In genomic region chr19:2255112-2255845, GRCh38 we compare ENCODE assay signal across 23 cellular contexts. TPM values are rescaled to one million over a fixed set of nuclear protein-coding genes. Genes with fewer than 3 reads are reported as not detected.
DNase-seq lines count a peak whose midpoint lies in the region; ATAC-seq and TF ChIP-seq lines count a peak whose summit lies in the region.
"Had no signal": no experiment of that assay in that cellular context is flagged by ENCODE, and none has a peak within 500 bp of the region (broad histone marks: within the 10 kb centered on the region; RNA-seq: fewer than 3 reads in every experiment).

No MANE protein-coding gene starts in this region.

- no peak overlapping the region for H3K4me3 ChIP-seq in BLaER1 treated with 17β-estradiol and CSF1 and Interleukin-3, amounts not matched to agents 10 nM and 100 nM
- no peak overlapping the region for H3K4me3 ChIP-seq in HEK293 (ENCODE audit: low read depth, low read length)
- peak overlapping the region; percentile 72 for H3K4me3 ChIP-seq in psoas muscle
- H3K4me3 ChIP-seq: esophagus muscularis mucosa, prostate gland, suprapubic skin had no signal

- CTCF ChIA-PET in HEK293 (lab: Yijun Ruan, JAX) = interaction anchor here (0.6 kb wide), 1 partner anchor 366 kb away, joined by 3 read pairs; no protein-coding TSS in a partner anchor

- TF ChIP-seq CTCF in HEK293 (tag by site-specific recombination; IDR thresholded peaks at IDR 0.05) = no peak
- TF ChIP-seq CTCF in psoas muscle (IDR thresholded peaks at IDR 0.05) = no peak

- H3K27ac ChIP-seq in BLaER1 treated with 17β-estradiol and CSF1 and Interleukin-3, amounts not matched to agents 10 nM and 100 nM = peak overlapping the region in 3 of 11 experiments; percentile 17 to 72 (median 24); a peak in 3 of 22 replicates
- H3K27ac ChIP-seq in HEK293 (ENCODE audit: extremely low read depth, low read depth, low read length) (no peak overlapping the region), psoas muscle (peak overlapping the region; percentile 100)
- H3K27ac ChIP-seq: esophagus muscularis mucosa, prostate gland, suprapubic skin had no signal

- H3K4me3 Mint-ChIP-seq in activated naive CD8-positive, alpha-beta T cell treated with anti-CD3 and anti-CD28 coated beads for 36 hours = no peak overlapping the region
- H3K4me3 Mint-ChIP-seq: natural killer cell treated with Interleukin-12 subunit alpha and Interleukin-12 subunit beta and Interleukin-15 and Interleukin-18, amount 100 ng/mL, for 72 hours had no signal

- H3K9ac ChIP-seq in BLaER1 treated with 17β-estradiol and CSF1 and Interleukin-3, amounts not matched to agents 10 nM and 100 nM = peak overlapping the region in 4 of 11 experiments; percentile 18 to 53 (median 46); a peak in 7 of 22 replicates

- H4K20me1 ChIP-seq in BLaER1 treated with 17β-estradiol and CSF1 and Interleukin-3, amounts not matched to agents 10 nM and 100 nM = peaks cover 3 to 42% (median 40%) of the 10 kb centered on the region in 11 experiments; a peak in 21 of 22 replicates

- H3K4me1 Mint-ChIP-seq in activated naive CD8-positive, alpha-beta T cell treated with anti-CD3 and anti-CD28 coated beads for 36 hours = peaks cover 17% of the 10 kb centered on the region

- no peaks in the 10 kb centered on the region for H3K9me3 Mint-ChIP-seq in activated naive CD8-positive, alpha-beta T cell treated with anti-CD3 and anti-CD28 coated beads for 36 hours
- H3K9me3 Mint-ChIP-seq: natural killer cell treated with Interleukin-12 subunit alpha and Interleukin-12 subunit beta and Interleukin-15 and Interleukin-18, amount 100 ng/mL, for 72 hours had no signal

- DNase-seq in SK-N-DZ (ENCODE audit: low spot score) (peak; percentile 45), psoas muscle (peak in 1 of 2 donors; percentile 82), SW480 (ENCODE audit: low spot score) (no peak)
- DNase-seq in activated naive CD8-positive, alpha-beta T cell treated with anti-CD3 and anti-CD28 coated beads for 36 hours = no peak
- DNase-seq: activated naive CD4-positive, alpha-beta T cell; anterior cingulate cortex; cerebellar nuclear complex; effector CD4-positive, alpha-beta T cell; left cardiac atrium; NCI-H187; NCI-H446 treated with DMSO at 0.1 percent for 48 hours; T-helper 1 cell had no signal

- peaks cover 0 to 13% (median 7%) of the 10 kb centered on the region in 11 experiments; a peak in 8 of 22 replicates for H3K9me3 ChIP-seq in BLaER1 treated with 17β-estradiol and CSF1 and Interleukin-3, amounts not matched to agents 10 nM and 100 nM (replicated peaks in 1 of 11)
- H3K9me3 ChIP-seq in HEK293 (ENCODE audit: control insufficient read depth, insufficient read depth, low read depth, low read length) (no peaks in the 10 kb centered on the region), psoas muscle (no peaks in the 10 kb centered on the region)
- H3K9me3 ChIP-seq: esophagus muscularis mucosa, prostate gland, suprapubic skin had no signal

- H3K36me3 ChIP-seq in BLaER1 treated with 17β-estradiol and CSF1 and Interleukin-3, amounts not matched to agents 10 nM and 100 nM = peaks cover 0 to 16% (median 0%) of the 10 kb centered on the region in 11 experiments; a peak in 5 of 22 replicates
- H3K36me3 ChIP-seq in HEK293 (ENCODE audit: control insufficient read depth in 2 of 2, insufficient read depth in 1 of 2, low read length in 2 of 2) (no peaks in the 10 kb centered on the region), psoas muscle (ENCODE audit: insufficient read depth in 1 of 2, low read depth in 1 of 2) (peaks cover 0 to 28% of the 10 kb centered on the region in 2 donors)
- H3K36me3 ChIP-seq: esophagus muscularis mucosa, prostate gland, suprapubic skin had no signal

- peaks cover 42 to 47% (median 44%) of the 10 kb centered on the region in 11 experiments for H3K27me3 ChIP-seq in BLaER1 treated with 17β-estradiol and CSF1 and Interleukin-3, amounts not matched to agents 10 nM and 100 nM
- H3K27me3 ChIP-seq in psoas muscle (ENCODE audit: insufficient read depth in 3 of 3, low read length in 2 of 3) = peaks cover 0 to 13% (median 0%) of the 10 kb centered on the region in 3 donors

- ATAC-seq in psoas muscle (peak; percentile 62 to 81 (median 76)), GM19023 (IDR thresholded peaks at IDR 0.05; ENCODE audit: unreplicated experiment) (no peak), GM18909 (IDR thresholded peaks at IDR 0.05; ENCODE audit: poor library complexity, unreplicated experiment) (no peak)
- ATAC-seq: left cardiac atrium; natural killer cell treated with Interleukin-12 subunit alpha and Interleukin-12 subunit beta and Interleukin-15 and Interleukin-18, amount 100 ng/mL, for 72 hours had no signal

- H3K36me3 Mint-ChIP-seq in activated naive CD8-positive, alpha-beta T cell treated with anti-CD3 and anti-CD28 coated beads for 36 hours = no peaks in the 10 kb centered on the region
- H3K36me3 Mint-ChIP-seq: natural killer cell treated with Interleukin-12 subunit alpha and Interleukin-12 subunit beta and Interleukin-15 and Interleukin-18, amount 100 ng/mL, for 72 hours had no signal

- intact Hi-C loops in psoas muscle (cut with DNase I) = loop anchor here in 1 of 2 donors (2.0 kb wide), 1 partner anchor 14 kb away; no protein-coding TSS in a partner anchor

- H3K4me1 ChIP-seq in BLaER1 treated with 17β-estradiol and CSF1 and Interleukin-3, amounts not matched to agents 10 nM and 100 nM = peaks cover 62 to 93% (median 86%) of the 10 kb centered on the region in 10 experiments
- H3K4me1 ChIP-seq in HEK293 (ENCODE audit: control insufficient read depth, insufficient read depth, low read length) (no peaks in the 10 kb centered on the region), psoas muscle (peaks cover 25% of the 10 kb centered on the region)
- H3K4me1 ChIP-seq: prostate gland had no signal

- POLR2A ChIA-PET in HEK293 (lab: Yijun Ruan, JAX) = no interaction called here

- no peak overlapping the region for H3K27ac Mint-ChIP-seq in activated naive CD8-positive, alpha-beta T cell treated with anti-CD3 and anti-CD28 coated beads for 36 hours
- H3K27ac Mint-ChIP-seq: natural killer cell treated with Interleukin-12 subunit alpha and Interleukin-12 subunit beta and Interleukin-15 and Interleukin-18, amount 100 ng/mL, for 72 hours had no signal

- H3K4me2 ChIP-seq in BLaER1 treated with 17β-estradiol and CSF1 and Interleukin-3, amounts not matched to agents 10 nM and 100 nM = peak overlapping the region; percentile 5 to 91 (median 64); a peak in 19 of 22 replicates

- 35 to 41% (median 39%) methylated on average over 15 to 16 of the region's 16 CpGs for WGBS in psoas muscle, 3 donors

- H3K27me3 Mint-ChIP-seq in activated naive CD8-positive, alpha-beta T cell treated with anti-CD3 and anti-CD28 coated beads for 36 hours = peaks cover 13% of the 10 kb centered on the region
- H3K27me3 Mint-ChIP-seq: natural killer cell treated with Interleukin-12 subunit alpha and Interleukin-12 subunit beta and Interleukin-15 and Interleukin-18, amount 100 ng/mL, for 72 hours had no signal

TF ChIP-seq in HEK293, 187 proteins besides CTCF, POLR2A, EP300 and RAD21:
- TF ChIP-seq ZNF23 (tag by site-specific recombination; IDR thresholded peaks at IDR 0.05; ENCODE audit: borderline replicate concordance) (no peak), ZNF768 (tag by site-specific recombination; IDR thresholded peaks at IDR 0.05) (0 out of 2 replicates have a peak, but pooled peaks have one; percentile 25)

RNA-seq across cellular contexts. Expression of gene JSRP1, which starts 0.9 kb away (rescaled TPM):
- polyA plus RNA-seq in SK-N-DZ (2014; cell fraction: cytosol; rRNA removed) = 8.7 and 19.3 TPM in 2 replicates
- 9.6 and 14.3 TPM in 2 replicates for polyA plus RNA-seq in SK-N-DZ (2014; cell fraction: nucleus; rRNA removed)
- 100 to 1,000 TPM; 107 to 191 (median 162) TPM for total RNA-seq in psoas muscle
- 100 to 1,000 TPM; 110 to 271 (median 130) TPM for polyA plus RNA-seq in psoas muscle
- total RNA-seq in activated naive CD8-positive, alpha-beta T cell treated with anti-CD3 and anti-CD28 coated beads for 36 hours = under 1 TPM; 0.45 to 0.50 TPM
- total RNA-seq: esophagus muscularis mucosa, H4, mesenteric fat pad, suprapubic skin had no signal

RNA-seq across cellular contexts. Expression of gene AMH, which starts 6.2 kb away (rescaled TPM):
- polyA plus RNA-seq in SK-N-DZ (2014; cell fraction: cytosol; rRNA removed) = 11.5 and 13.5 TPM in 2 replicates
- 285 and 416 TPM in 2 replicates for polyA plus RNA-seq in SK-N-DZ (2014; cell fraction: nucleus; rRNA removed)
- 1 to 10 TPM; 1.9 to 3.6 (median 2.7) TPM for total RNA-seq in psoas muscle
- polyA plus RNA-seq in psoas muscle = 1 to 10 TPM in 1 of 3 donors, under 1 TPM in 2; 0.38 to 2.4 (median 0.53) TPM
- 1 to 10 TPM; 7.4 to 10.0 TPM for total RNA-seq in activated naive CD8-positive, alpha-beta T cell treated with anti-CD3 and anti-CD28 coated beads for 36 hours

RNA-seq across cellular contexts. Expression of gene SF3A2, which starts 18.7 kb away (rescaled TPM):
- 29.1 and 36.1 TPM in 2 replicates for polyA plus RNA-seq in SK-N-DZ (2014; cell fraction: cytosol; rRNA removed)
- 112 and 117 TPM in 2 replicates for polyA plus RNA-seq in SK-N-DZ (2014; cell fraction: nucleus; rRNA removed)
- total RNA-seq in psoas muscle = 10 to 100 TPM; 31.1 to 46.8 (median 40.2) TPM
- 10 to 100 TPM; 25.9 to 33.6 (median 28.9) TPM for polyA plus RNA-seq in psoas muscle
- 100 to 1,000 TPM; 160 to 162 TPM for total RNA-seq in activated naive CD8-positive, alpha-beta T cell treated with anti-CD3 and anti-CD28 coated beads for 36 hours

RNA-seq across cellular contexts. Expression of gene PLEKHJ1, which starts 19.1 kb away (rescaled TPM):
- 149 TPM in 2 replicates for polyA plus RNA-seq in SK-N-DZ (2014; cell fraction: cytosol; rRNA removed)
- polyA plus RNA-seq in SK-N-DZ (2014; cell fraction: nucleus; rRNA removed) = 161 and 205 TPM in 2 replicates
- 10 to 100 TPM; 54.9 to 65.5 (median 60.0) TPM for total RNA-seq in psoas muscle
- polyA plus RNA-seq in psoas muscle = 100 to 1,000 TPM in 1 of 3 donors, 10 to 100 TPM in 2; 80.6 to 146 (median 95.3) TPM
- total RNA-seq in activated naive CD8-positive, alpha-beta T cell treated with anti-CD3 and anti-CD28 coated beads for 36 hours = 10 to 100 TPM; 82.7 to 84.6 TPM

RNA-seq across cellular contexts. Expression of gene PEAK3, which starts 26.7 kb away (rescaled TPM):
- polyA plus RNA-seq in SK-N-DZ (2014; cell fraction: cytosol; rRNA removed) = not detected in 2 replicates
- polyA plus RNA-seq in SK-N-DZ (2014; cell fraction: nucleus; rRNA removed) = not detected in 2 replicates
- under 1 TPM; 0.12 to 0.20 (median 0.14) TPM for total RNA-seq in psoas muscle
- under 1 TPM in 2 of 3 donors, not detected in 1; 0.01 to 0.08 TPM for polyA plus RNA-seq in psoas muscle
- total RNA-seq in activated naive CD8-positive, alpha-beta T cell treated with anti-CD3 and anti-CD28 coated beads for 36 hours = not detected
- total RNA-seq: glomerular endothelial cell had no signal

Comparison
In these comparisons a context has a peak if more than half of its experiments do, and no peak if none do; other contexts are left out.
1. ATAC-seq: peak in psoas muscle (4 of 4); none in GM19023 (single experiment) and GM18909 (single experiment).
2. RNA of gene JSRP1, which starts 0.9 kb away (total RNA-seq): 107 to 191 TPM in psoas muscle; 0.45 to 0.50 TPM in activated naive CD8-positive, alpha-beta T cell treated with anti-CD3 and anti-CD28 coated beads for 36 hours; every median in the first group is over 10 times any median in the second.